ENCODE assay signal across 30 cellular contexts in genomic region chr11:47756208-47756607, GRCh38. TPM values are rescaled to one million over a fixed set of nuclear protein-coding genes. Genes with fewer than 3 reads are reported as not detected.
"Had no signal": no experiment of that assay in that cellular context is flagged by ENCODE, and none has a peak within 500 bp of the region (broad histone marks: within the 10 kb centered on the region; RNA-seq: fewer than 3 reads in every experiment).

No MANE protein-coding gene starts in this region.

- ATAC-seq: activated CD8-positive, alpha-beta T cell treated with anti-CD3 and anti-CD28 coated beads for 36 hours; activated T-cell treated with anti-CD3 and anti-CD28 coated beads, Interleukin-2, amount 50 U/mL, for 4 hours had no signal

- H3K27me3 Mint-ChIP-seq: activated B cell treated with CpG ODN at 0.5 μM for 24 hours; activated CD4-positive, alpha-beta memory T cell treated with anti-CD3 and anti-CD28 coated beads for 36 hours; activated CD4-positive, alpha-beta T cell treated with anti-CD3 and anti-CD28 coated beads, Interleukin-2, amount 10 ng/mL, durations not matched to agents 7 days and 5 days; activated CD8-positive, alpha-beta T cell treated with anti-CD3 and anti-CD28 coated beads for 36 hours; activated naive CD4-positive, alpha-beta T cell treated with anti-CD3 and anti-CD28 coated beads, Interleukin-2, amount 10 ng/mL, durations not matched to agents 7 days and 5 days; activated naive CD4-positive, alpha-beta T cell treated with anti-CD3 and anti-CD28 coated beads, Interleukin-2, amount 50 U/mL, for 24 hours; activated naive CD8-positive, alpha-beta T cell; central memory CD8-positive, alpha-beta T cell had no signal

- H3K4me1 ChIP-seq: ascending aorta had no signal

- H3K4me3 Mint-ChIP-seq: activated B cell treated with CpG ODN at 0.5 μM for 24 hours; activated CD4-positive, alpha-beta memory T cell treated with anti-CD3 and anti-CD28 coated beads for 36 hours; activated CD4-positive, alpha-beta T cell treated with anti-CD3 and anti-CD28 coated beads, Interleukin-2, amount 10 ng/mL, durations not matched to agents 7 days and 5 days; activated CD8-positive, alpha-beta T cell treated with anti-CD3 and anti-CD28 coated beads for 36 hours; activated naive CD4-positive, alpha-beta T cell treated with anti-CD3 and anti-CD28 coated beads, Interleukin-2, amount 10 ng/mL, durations not matched to agents 7 days and 5 days; activated naive CD4-positive, alpha-beta T cell treated with anti-CD3 and anti-CD28 coated beads, Interleukin-2, amount 50 U/mL, for 24 hours; activated naive CD8-positive, alpha-beta T cell; activated T-cell treated with anti-CD3 and anti-CD28 coated beads, Interleukin-2, amount 50 U/mL, for 4 hours; brain; central memory CD8-positive, alpha-beta T cell; T-helper 1 cell treated with Interleukin-12 subunit alpha and Interleukin-12 subunit beta and Interleukin-4 antibody, amounts not matched to agents 30 μg/mL and 1 μg/mL, for 36 hours had no signal

- H3K9me3 Mint-ChIP-seq: activated B cell treated with CpG ODN at 0.5 μM for 24 hours; activated CD4-positive, alpha-beta memory T cell treated with anti-CD3 and anti-CD28 coated beads for 36 hours; activated CD4-positive, alpha-beta T cell treated with anti-CD3 and anti-CD28 coated beads, Interleukin-2, amount 10 ng/mL, durations not matched to agents 7 days and 5 days; activated CD8-positive, alpha-beta T cell treated with anti-CD3 and anti-CD28 coated beads for 36 hours; activated naive CD4-positive, alpha-beta T cell treated with anti-CD3 and anti-CD28 coated beads, Interleukin-2, amount 10 ng/mL, durations not matched to agents 7 days and 5 days; activated naive CD4-positive, alpha-beta T cell treated with anti-CD3 and anti-CD28 coated beads, Interleukin-2, amount 50 U/mL, for 24 hours; activated T-cell treated with anti-CD3 and anti-CD28 coated beads, Interleukin-2, amount 50 U/mL, for 4 hours; activated T-helper 2 cell treated with anti-CD3 and anti-CD28 coated beads, Interferon-gamma antibody, Interleukin-2, Interleukin-4, amounts not matched to agents 10 μg/mL and 5 μg/mL and 100 μg/mL, durations not matched to agents 14 hours and 24 hours and 36 hours; central memory CD8-positive, alpha-beta T cell; T-helper 1 cell treated with Interleukin-12 subunit alpha and Interleukin-12 subunit beta and Interleukin-4 antibody, amounts not matched to agents 30 μg/mL and 1 μg/mL, for 36 hours had no signal

- H3K4me3 ChIP-seq: ascending aorta, cardiac muscle cell had no signal

- H3K4me1 Mint-ChIP-seq: brain had no signal

- DNase-seq: activated B cell treated with CpG ODN at 0.5 μM for 24 hours; activated CD4-positive, alpha-beta memory T cell treated with anti-CD3 and anti-CD28 coated beads for 36 hours; activated CD4-positive, alpha-beta T cell treated with anti-CD3 and anti-CD28 coated beads for 48 hours; activated CD4-positive, alpha-beta T cell treated with anti-CD3 and anti-CD28 coated beads, Interleukin-2, amount 10 ng/mL, durations not matched to agents 7 days and 5 days; activated CD4-positive, CD25-positive, alpha-beta regulatory T cell treated with anti-CD3 and anti-CD28 coated beads, Interleukin-2, amount 50 U/mL, for 72 hours; activated CD8-positive, alpha-beta memory T cell treated with anti-CD3 and anti-CD28 coated beads, Interleukin-2, amount 50 U/mL, for 4 hours; activated CD8-positive, alpha-beta T cell treated with anti-CD3 and anti-CD28 coated beads for 36 hours; activated effector memory CD4-positive, alpha-beta T cell treated with Interleukin-2 at 50 U/mL for 16 hours; activated gamma-delta T cell; activated naive CD4-positive, alpha-beta T cell treated with anti-CD3 and anti-CD28 coated beads, Interleukin-2, amount 10 ng/mL, durations not matched to agents 7 days and 5 days; activated naive CD4-positive, alpha-beta T cell treated with Interleukin-2 at 50 U/mL for 16 hours; activated T-cell treated with anti-CD3 and anti-CD28 coated beads for 4 hours; activated T-cell treated with anti-CD3 and anti-CD28 coated beads, Interleukin-2, amount 50 U/mL, for 1 hour; activated T-cell treated with anti-CD3 and anti-CD28 coated beads, Interleukin-2, amount 50 U/mL, for 4 hours; amygdala; anterior cingulate cortex; caudate nucleus; cerebellar nuclear complex; SW 1271; T-helper 1 cell; T-helper 9 cell had no signal

- H3K9me3 ChIP-seq: ascending aorta had no signal

- H3K27me3 ChIP-seq: ascending aorta, cardiac muscle cell had no signal

- H3K27ac ChIP-seq: ascending aorta, cardiac muscle cell, VCaP had no signal

- H3K27ac Mint-ChIP-seq: activated B cell treated with CpG ODN at 0.5 μM for 24 hours; activated CD4-positive, alpha-beta memory T cell treated with anti-CD3 and anti-CD28 coated beads for 36 hours; activated CD4-positive, alpha-beta T cell treated with anti-CD3 and anti-CD28 coated beads, Interleukin-2, amount 10 ng/mL, durations not matched to agents 7 days and 5 days; activated CD8-positive, alpha-beta T cell treated with anti-CD3 and anti-CD28 coated beads for 36 hours; activated naive CD4-positive, alpha-beta T cell treated with anti-CD3 and anti-CD28 coated beads, Interleukin-2, amount 10 ng/mL, durations not matched to agents 7 days and 5 days; activated naive CD4-positive, alpha-beta T cell treated with anti-CD3 and anti-CD28 coated beads, Interleukin-2, amount 50 U/mL, for 24 hours; activated naive CD8-positive, alpha-beta T cell; activated T-helper 2 cell treated with anti-CD3 and anti-CD28 coated beads, Interferon-gamma antibody, Interleukin-2, Interleukin-4, amounts not matched to agents 10 μg/mL and 5 μg/mL and 100 μg/mL, durations not matched to agents 14 hours and 24 hours and 36 hours; brain; T-helper 1 cell treated with Interleukin-12 subunit alpha and Interleukin-12 subunit beta and Interleukin-4 antibody, amounts not matched to agents 30 μg/mL and 1 μg/mL, for 36 hours had no signal

RNA-seq across cellular contexts. Expression of gene AGBL2, which starts 41.0 kb away (rescaled TPM):
- total RNA-seq: ascending aorta had no signal
